ENCODE assay signal across 25 cellular contexts in the genomic region with DNA sequence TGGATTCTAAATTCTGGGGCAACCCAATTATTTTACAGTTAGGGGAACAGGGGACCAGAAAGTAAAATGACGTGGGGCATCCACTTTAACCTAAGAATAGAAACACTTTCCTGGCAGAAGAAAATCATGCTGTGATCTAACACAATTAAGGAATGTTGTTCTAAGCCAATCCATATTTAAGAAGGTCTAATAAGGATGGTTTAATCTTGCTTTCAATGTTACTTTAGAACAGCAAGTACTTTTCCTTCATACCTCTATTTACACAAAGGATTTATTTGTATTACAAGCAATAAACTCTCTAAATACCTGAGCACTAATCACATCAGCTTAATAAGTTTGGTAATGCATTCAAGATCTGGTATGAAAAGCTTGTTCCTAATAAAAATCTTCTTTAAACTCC. TPM values are rescaled to one million over a fixed set of nuclear protein-coding genes. Genes with fewer than 3 reads are reported as not detected.
"Had no signal": no experiment of that assay in that cellular context is flagged by ENCODE, and none has a peak within 500 bp of the region (broad histone marks: within the 10 kb centered on the region; RNA-seq: fewer than 3 reads in every experiment).

No MANE protein-coding gene starts in this region.

- H3K27me3 Mint-ChIP-seq: activated CD4-positive, alpha-beta memory T cell treated with anti-CD3 and anti-CD28 coated beads for 36 hours had no signal

- H3K27ac ChIP-seq: colonic mucosa, neural progenitor cell, right atrium auricular region, suprapubic skin had no signal

- H3K4me3 ChIP-seq: colonic mucosa, lung, neural progenitor cell, right atrium auricular region, stomach, suprapubic skin, uterus had no signal

- H3K27ac Mint-ChIP-seq: activated CD4-positive, alpha-beta memory T cell treated with anti-CD3 and anti-CD28 coated beads for 36 hours; activated CD8-positive, alpha-beta memory T cell treated with anti-CD3 and anti-CD28 coated beads, Interleukin-2, amount 10 ng/mL, durations not matched to agents 7 days and 5 days; activated naive CD4-positive, alpha-beta T cell treated with anti-CD3 and anti-CD28 coated beads, Interleukin-2, amount 50 U/mL, for 24 hours; effector memory CD8-positive, alpha-beta T cell; naive thymus-derived CD8-positive, alpha-beta T cell; neural progenitor cell; stimulated activated effector memory CD8-positive, alpha-beta T cell treated with anti-CD3 and anti-CD28 coated beads, Interleukin-12 subunit alpha, Interleukin-12 subunit beta, amount 100 ng/mL, for 72 hours; T-helper 17 cell had no signal

- H3K36me3 Mint-ChIP-seq: activated CD4-positive, alpha-beta memory T cell treated with anti-CD3 and anti-CD28 coated beads for 36 hours; activated CD8-positive, alpha-beta memory T cell treated with anti-CD3 and anti-CD28 coated beads, Interleukin-2, amount 10 ng/mL, durations not matched to agents 7 days and 5 days; activated naive CD4-positive, alpha-beta T cell treated with anti-CD3 and anti-CD28 coated beads, Interleukin-2, amount 50 U/mL, for 24 hours; naive thymus-derived CD8-positive, alpha-beta T cell; stimulated activated effector memory CD8-positive, alpha-beta T cell treated with anti-CD3 and anti-CD28 coated beads, Interleukin-12 subunit alpha, Interleukin-12 subunit beta, amount 100 ng/mL, for 72 hours had no signal

- H3K27me3 ChIP-seq: colonic mucosa, dorsolateral prefrontal cortex, neural progenitor cell, right atrium auricular region, stomach, suprapubic skin, uterus had no signal

- ATAC-seq: activated CD8-positive, alpha-beta memory T cell treated with anti-CD3 and anti-CD28 coated beads, Interleukin-2, amount 10 ng/mL, durations not matched to agents 7 days and 5 days; effector memory CD8-positive, alpha-beta T cell; esophagus mucosa; naive thymus-derived CD8-positive, alpha-beta T cell; stimulated activated effector memory CD8-positive, alpha-beta T cell treated with anti-CD3 and anti-CD28 coated beads, Interleukin-12 subunit alpha, Interleukin-12 subunit beta, amount 100 ng/mL, for 72 hours; T-helper 17 cell had no signal

- H3K4me3 Mint-ChIP-seq: activated CD4-positive, alpha-beta memory T cell treated with anti-CD3 and anti-CD28 coated beads for 36 hours; activated CD8-positive, alpha-beta memory T cell treated with anti-CD3 and anti-CD28 coated beads, Interleukin-2, amount 10 ng/mL, durations not matched to agents 7 days and 5 days; activated naive CD4-positive, alpha-beta T cell treated with anti-CD3 and anti-CD28 coated beads, Interleukin-2, amount 50 U/mL, for 24 hours; effector memory CD8-positive, alpha-beta T cell; naive thymus-derived CD8-positive, alpha-beta T cell; neural progenitor cell; stimulated activated effector memory CD8-positive, alpha-beta T cell treated with anti-CD3 and anti-CD28 coated beads, Interleukin-12 subunit alpha, Interleukin-12 subunit beta, amount 100 ng/mL, for 72 hours; T-helper 17 cell had no signal

- DNase-seq: activated CD4-positive, alpha-beta memory T cell treated with anti-CD3 and anti-CD28 coated beads for 36 hours; activated CD4-positive, alpha-beta T cell treated with anti-CD3 and anti-CD28 coated beads for 4 hours; activated CD4-positive, CD25-positive, alpha-beta regulatory T cell; activated CD8-positive, alpha-beta memory T cell treated with anti-CD3 and anti-CD28 coated beads, Interleukin-2, amount 10 ng/mL, durations not matched to agents 7 days and 5 days; activated gamma-delta T cell treated with Interleukin-2 at 50 U/mL for 16 hours; anterior cingulate cortex; central memory CD4-positive, alpha-beta T cell; colonic mucosa; effector memory CD8-positive, alpha-beta T cell; hypothalamus; left cardiac atrium; naive thymus-derived CD8-positive, alpha-beta T cell; stimulated activated CD4-positive, alpha-beta T cell treated with anti-CD3 and anti-CD28 coated beads, Interleukin-12 subunit alpha, Interleukin-12 subunit beta, amount 100 ng/mL, for 4 hours; stomach; SW 1271; T-helper 17 cell; uterus had no signal

- H3K36me3 ChIP-seq: colonic mucosa, neural progenitor cell, right atrium auricular region, stomach, suprapubic skin, uterus had no signal

- H3K9me3 ChIP-seq: colonic mucosa, right atrium auricular region, stomach, suprapubic skin, uterus had no signal

- H3K4me1 Mint-ChIP-seq: activated CD8-positive, alpha-beta memory T cell treated with anti-CD3 and anti-CD28 coated beads, Interleukin-2, amount 10 ng/mL, durations not matched to agents 7 days and 5 days; activated naive CD4-positive, alpha-beta T cell treated with anti-CD3 and anti-CD28 coated beads, Interleukin-2, amount 50 U/mL, for 24 hours; stimulated activated effector memory CD8-positive, alpha-beta T cell treated with anti-CD3 and anti-CD28 coated beads, Interleukin-12 subunit alpha, Interleukin-12 subunit beta, amount 100 ng/mL, for 72 hours had no signal

- H3K4me1 ChIP-seq: colonic mucosa, suprapubic skin had no signal

- H3K9me3 Mint-ChIP-seq: activated CD4-positive, alpha-beta memory T cell treated with anti-CD3 and anti-CD28 coated beads for 36 hours; activated naive CD4-positive, alpha-beta T cell treated with anti-CD3 and anti-CD28 coated beads, Interleukin-2, amount 50 U/mL, for 24 hours; effector memory CD8-positive, alpha-beta T cell; neural progenitor cell; stimulated activated effector memory CD8-positive, alpha-beta T cell treated with anti-CD3 and anti-CD28 coated beads, Interleukin-12 subunit alpha, Interleukin-12 subunit beta, amount 100 ng/mL, for 72 hours had no signal

RNA-seq across cellular contexts. Expression of a gene that starts 32.4 kb away (rescaled TPM):
- total RNA-seq: naive thymus-derived CD8-positive, alpha-beta T cell; T-helper 17 cell had no signal
- polyA plus RNA-seq: naive thymus-derived CD8-positive, alpha-beta T cell had no signal
